ENCODE assay signal across 8 cellular contexts in genomic region chr12:49369723-49370145, GRCh38. TPM values are rescaled to one million over a fixed set of nuclear protein-coding genes. Genes with fewer than 3 reads are reported as not detected.
DNase-seq lines count a peak whose midpoint lies in the region; ATAC-seq and TF ChIP-seq lines count a peak whose summit lies in the region.

No MANE protein-coding gene starts in this region.

- peaks cover 59% of the 10 kb centered on the region for H3K4me1 Mint-ChIP-seq in brain
- H3K4me1 Mint-ChIP-seq in naive B cell: peaks cover 33 to 50% (median 39%) of the 10 kb centered on the region in 3 donors

- TF ChIP-seq CTCF in brain (conservative IDR thresholded peaks at IDR 0.05): no peak

- H3K27me3 Mint-ChIP-seq in brain (peaks cover 3% of the 10 kb centered on the region), naive B cell (no peaks in the 10 kb centered on the region)

- peak overlapping the region; percentile 75 to 97 (median 83) for H3K4me2 ChIP-seq in BLaER1 treated with 17β-estradiol and CSF1 and Interleukin-3, amounts not matched to agents 10 nM and 100 nM

- H4K20me1 ChIP-seq in BLaER1 treated with 17β-estradiol and CSF1 and Interleukin-3, amounts not matched to agents 10 nM and 100 nM: peaks cover 0 to 60% (median 21%) of the 10 kb centered on the region in 11 experiments; a peak in 15 of 22 replicates

- DNase-seq in NCI-H774 (lab: John Stamatoyannopoulos, UW): peak; percentile 32
- DNase-seq in naive B cell: peak; percentile 38
- DNase-seq in foreskin melanocyte: no peak

- H3K36me3 Mint-ChIP-seq in brain (peaks cover 21% of the 10 kb centered on the region), naive B cell (no peaks in the 10 kb centered on the region)

- H3K27me3 ChIP-seq in BLaER1 treated with 17β-estradiol and CSF1 and Interleukin-3, amounts not matched to agents 10 nM and 100 nM: no peaks in the 10 kb centered on the region

- peaks cover 34 to 52% (median 48%) of the 10 kb centered on the region in 10 experiments for H3K4me1 ChIP-seq in BLaER1 treated with 17β-estradiol and CSF1 and Interleukin-3, amounts not matched to agents 10 nM and 100 nM

- no peaks in the 10 kb centered on the region for H3K9me3 ChIP-seq in BLaER1 treated with 17β-estradiol and CSF1 and Interleukin-3, amounts not matched to agents 10 nM and 100 nM (replicated peaks in 1 of 11)

- ATAC-seq in GM18502 (IDR thresholded peaks at IDR 0.05; ENCODE audit: poor library complexity, unreplicated experiment) (peak; percentile 53), HG02938 (IDR thresholded peaks at IDR 0.05; ENCODE audit: unreplicated experiment) (peak; percentile 52), naive B cell (ENCODE audit: low read depth in 2 of 2) (peak; percentile 23 to 29), GM18861 (IDR thresholded peaks at IDR 0.05; ENCODE audit: unreplicated experiment) (no peak)

- H3K4me3 ChIP-seq in BLaER1 treated with 17β-estradiol and CSF1 and Interleukin-3, amounts not matched to agents 10 nM and 100 nM: peak overlapping the region in 1 of 10 experiments; percentile 2; a peak in 2 of 20 replicates

- H3K27ac Mint-ChIP-seq in brain: peak overlapping the region; percentile 8 to 89 (median 52)
- H3K27ac Mint-ChIP-seq in naive B cell: peak overlapping the region in 3 of 6 donors; percentile 15 to 69 (median 32)

- H3K27ac ChIP-seq in BLaER1 treated with 17β-estradiol and CSF1 and Interleukin-3, amounts not matched to agents 10 nM and 100 nM: peak overlapping the region in 5 of 11 experiments; percentile 0 to 98 (median 11); a peak in 4 of 22 replicates

- peaks cover 0 to 42% (median 31%) of the 10 kb centered on the region in 11 experiments; a peak in 20 of 22 replicates for H3K36me3 ChIP-seq in BLaER1 treated with 17β-estradiol and CSF1 and Interleukin-3, amounts not matched to agents 10 nM and 100 nM

- H3K4me3 Mint-ChIP-seq in brain (peak overlapping the region; percentile 87 to 97 (median 95)), naive B cell (peak overlapping the region in 6 of 8 donors; percentile 3 to 82 (median 44))

- no peaks in the 10 kb centered on the region for H3K9me3 Mint-ChIP-seq in brain
- H3K9me3 Mint-ChIP-seq in naive B cell: no peaks in the 10 kb centered on the region

- H3K9ac ChIP-seq in BLaER1 treated with 17β-estradiol and CSF1 and Interleukin-3, amounts not matched to agents 10 nM and 100 nM: peak overlapping the region in 4 of 11 experiments; percentile 8 to 99 (median 14); a peak in 2 of 22 replicates

RNA-seq across cellular contexts. Expression of gene SPATS2, which starts 2.5 kb away (rescaled TPM):
- polyA plus RNA-seq in brain (ENCODE audit: insufficient read depth, low read depth, low replicate concordance) (30.7 TPM), naive B cell (ENCODE audit: low read depth in 6 of 6) (10 to 100 TPM in 1 of 6 donors, 1 to 10 TPM in 5; 1.9 to 11.4 (median 9.0) TPM)

RNA-seq across cellular contexts. Expression of gene DNAJC22, which starts 23.0 kb away (rescaled TPM):
- polyA plus RNA-seq in brain (ENCODE audit: insufficient read depth, low read depth, low replicate concordance) (1.1 TPM), naive B cell (ENCODE audit: low read depth in 6 of 6) (not detected)

RNA-seq across cellular contexts. Expression of gene C1QL4, which starts 32.7 kb away (rescaled TPM):
- polyA plus RNA-seq in brain (ENCODE audit: insufficient read depth, low read depth, low replicate concordance) (0.15 TPM), naive B cell (ENCODE audit: low read depth in 6 of 6) (not detected)

RNA-seq across cellular contexts. Expression of gene TROAP, which starts 46.7 kb away (rescaled TPM):
- polyA plus RNA-seq in brain (ENCODE audit: insufficient read depth, low read depth, low replicate concordance): 49.2 TPM
- polyA plus RNA-seq in naive B cell (ENCODE audit: low read depth in 6 of 6): 1 to 10 TPM in 1 of 6 donors, under 1 TPM in 1, not detected in 4; 0.86 to 2.1 TPM
